Comparison of ENCODE assay signal across 17 cellular contexts in the genomic region with DNA sequence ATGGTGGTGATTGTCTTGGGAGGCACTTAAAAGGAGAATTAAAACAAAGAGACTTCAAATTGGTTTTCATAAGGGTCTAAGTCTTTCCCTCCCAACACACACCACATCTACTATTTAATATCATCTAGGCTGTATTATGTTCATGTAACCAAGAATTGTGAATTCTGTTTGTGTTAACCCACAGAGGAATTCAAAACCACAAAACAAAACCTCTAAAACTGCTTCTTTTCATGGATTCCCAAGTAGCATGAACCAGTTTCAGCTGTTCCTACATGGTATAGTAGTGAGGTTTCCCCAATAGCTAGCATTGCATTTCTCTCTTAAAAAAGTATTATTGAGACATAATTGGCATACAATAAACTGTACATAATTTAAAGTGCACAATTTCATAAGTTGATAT.
"Had no signal": no experiment of that assay in that cellular context is flagged by ENCODE, and none has a peak within 500 bp of the region (broad histone marks: within the 10 kb centered on the region; RNA-seq: fewer than 3 reads in every experiment).

No MANE protein-coding gene starts in this region.

- H3K4me2 ChIP-seq: PC-9 had no signal

- H2AFZ ChIP-seq: PC-9 had no signal

- H3K4me3 Mint-ChIP-seq: activated CD8-positive, alpha-beta T cell treated with anti-CD3 and anti-CD28 coated beads for 36 hours; activated T-cell treated with anti-CD3 and anti-CD28 coated beads, Interleukin-2, amount 50 U/mL, for 72 hours; T-helper 1 cell treated with Interleukin-12 subunit alpha and Interleukin-12 subunit beta and Interleukin-4 antibody, amounts not matched to agents 30 μg/mL and 1 μg/mL, for 36 hours had no signal

- H3K9me3 Mint-ChIP-seq: activated CD8-positive, alpha-beta T cell treated with anti-CD3 and anti-CD28 coated beads for 36 hours; activated T-cell treated with anti-CD3 and anti-CD28 coated beads, Interleukin-2, amount 50 U/mL, for 72 hours; T-helper 1 cell treated with Interleukin-12 subunit alpha and Interleukin-12 subunit beta and Interleukin-4 antibody, amounts not matched to agents 30 μg/mL and 1 μg/mL, for 36 hours had no signal

- DNase-seq: activated CD4-positive, alpha-beta T cell treated with anti-CD3 and anti-CD28 coated beads for 4 hours; activated CD8-positive, alpha-beta memory T cell treated with anti-CD3 and anti-CD28 coated beads, Interleukin-2, amount 50 U/mL, for 4 hours; activated CD8-positive, alpha-beta T cell treated with anti-CD3 and anti-CD28 coated beads for 36 hours; activated naive CD4-positive, alpha-beta T cell treated with anti-CD3 and anti-CD28 coated beads, Interleukin-2, amount 50 U/mL, for 16 hours; activated T-cell treated with anti-CD3 and anti-CD28 coated beads, Interleukin-2, amount 50 U/mL, for 72 hours; aorta; caudate nucleus; NCI-H1105; NCI-H1436; NCI-H1694 treated with DMSO at 0.1 percent for 48 hours; NCI-H2029 treated with DMSO at 0.1 percent for 48 hours; NCI-H524; PC-9; SHP77 treated with DMSO at 0.1 percent for 48 hours had no signal

- H3K4me3 ChIP-seq: coronary artery, PC-9 had no signal

- H3K27ac Mint-ChIP-seq: activated CD8-positive, alpha-beta T cell treated with anti-CD3 and anti-CD28 coated beads for 36 hours; activated T-cell treated with anti-CD3 and anti-CD28 coated beads, Interleukin-2, amount 50 U/mL, for 72 hours; T-helper 1 cell treated with Interleukin-12 subunit alpha and Interleukin-12 subunit beta and Interleukin-4 antibody, amounts not matched to agents 30 μg/mL and 1 μg/mL, for 36 hours had no signal

- H3K27ac ChIP-seq: coronary artery, PC-9 had no signal

- ATAC-seq: activated CD4-positive, CD25-positive, alpha-beta regulatory T cell treated with anti-CD3 and anti-CD28 coated beads, Interleukin-2, amount 50 U/mL, for 24 hours; activated CD8-positive, alpha-beta T cell treated with anti-CD3 and anti-CD28 coated beads for 36 hours; activated T-cell treated with anti-CD3 and anti-CD28 coated beads, Interleukin-2, amount 50 U/mL, for 72 hours had no signal
